Comparison of ENCODE assay signal across 2 cellular contexts in the genomic region with DNA sequence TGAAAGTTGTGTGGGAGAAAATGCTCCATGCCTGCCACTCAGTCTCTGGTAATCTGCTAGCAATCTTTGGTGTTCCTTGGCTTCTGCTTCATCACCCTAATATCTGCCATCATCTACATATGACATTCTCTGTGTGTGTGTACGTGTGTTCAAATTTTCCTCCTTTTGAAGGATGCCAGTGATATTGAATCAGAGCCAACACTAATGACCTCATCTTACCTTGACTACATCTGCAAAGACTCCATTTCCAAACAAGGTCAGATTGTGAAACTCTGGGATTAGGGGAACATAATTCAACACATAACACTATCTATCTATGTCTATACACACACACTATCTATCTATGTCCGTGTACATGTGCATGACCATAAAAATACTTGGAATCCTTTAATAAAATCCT.
TF ChIP-seq lines count a peak whose summit lies in the region.

No MANE protein-coding gene starts in this region.

TF ChIP-seq in A549, 52 proteins besides CTCF, POLR2A, EP300 and RAD21:
- TF ChIP-seq HDAC2 (IDR thresholded peaks at IDR 0.05) (no peak), CHD2 (IDR thresholded peaks at IDR 0.05; ENCODE audit: low read length, partially characterized antibody) (no peak)
- TF ChIP-seq, protein P1, sequence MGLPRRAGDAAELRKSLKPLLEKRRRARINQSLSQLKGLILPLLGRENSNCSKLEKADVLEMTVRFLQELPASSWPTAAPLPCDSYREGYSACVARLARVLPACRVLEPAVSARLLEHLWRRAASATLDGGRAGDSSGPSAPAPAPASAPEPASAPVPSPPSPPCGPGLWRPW (IDR thresholded peaks at IDR 0.05): no peak

TF ChIP-seq in HepG2, 621 proteins besides CTCF, POLR2A, EP300 and RAD21:
- TF ChIP-seq ATF7 (IDR thresholded peaks at IDR 0.05) (peak; percentile 38; the same call in 1 of the 2 replicates), ATF7 (CRISPR knock-in tag; IDR thresholded peaks at IDR 0.05) (no peak), ZFP36L1 (CRISPR knock-in tag; IDR thresholded peaks at IDR 0.05) (no peak)
